In the genomic region with DNA sequence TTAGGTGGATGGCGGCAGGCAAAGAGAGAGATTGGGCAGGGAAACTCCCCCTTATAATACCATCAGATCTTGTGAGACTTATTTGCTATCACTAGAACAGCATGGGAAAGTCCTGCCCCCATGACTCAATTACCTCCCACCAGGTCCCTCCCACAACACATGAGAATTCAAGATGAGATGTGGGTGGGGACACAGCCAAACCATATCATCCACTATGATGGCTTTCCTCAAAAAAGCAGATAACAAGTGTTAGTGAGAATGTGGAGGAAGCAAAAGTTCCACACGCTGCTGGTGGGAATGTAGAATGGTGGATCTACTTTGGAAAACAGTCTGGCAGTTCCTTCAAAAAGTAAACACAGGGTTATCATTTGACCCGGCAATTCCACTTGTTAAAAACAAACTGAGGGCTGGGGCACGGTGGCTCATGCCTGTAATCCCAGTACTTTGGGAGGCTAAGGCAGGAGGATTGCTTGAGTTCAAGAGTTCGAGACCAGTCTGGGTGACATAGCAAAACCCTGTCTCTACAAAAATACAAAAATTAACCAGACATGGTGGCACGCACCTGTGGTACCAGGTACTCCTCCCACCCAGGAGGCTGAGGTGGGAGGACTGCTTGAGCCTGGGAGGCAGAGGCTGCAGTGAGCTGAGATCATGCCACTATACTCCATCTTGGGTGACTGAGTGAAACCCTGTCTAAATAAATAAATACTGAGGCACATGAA, we compare ENCODE assay signal across 18 cellular contexts.
A peak's percentile ranks its signal among the peaks of the same experiment; 100 is the strongest.
DNase-seq lines count a peak whose midpoint lies in the region; ATAC-seq and TF ChIP-seq lines count a peak whose summit lies in the region.
"Had no signal": no experiment of that assay in that cellular context is flagged by ENCODE, and none has a peak within 500 bp of the region (broad histone marks: within the 10 kb centered on the region; RNA-seq: fewer than 3 reads in every experiment).

No MANE protein-coding gene starts in this region.

- H3K9me3 ChIP-seq in lower lobe of right lung = no peaks in the 10 kb centered on the region
- H3K9me3 ChIP-seq: thyroid gland had no signal

- TF ChIP-seq CTCF in foreskin keratinocyte (conservative IDR thresholded peaks at IDR 0.05) = no peak
- TF ChIP-seq CTCF in nephron progenitor cell (IDR thresholded peaks at IDR 0.05) = no peak
- no peak for TF ChIP-seq CTCF in lower lobe of right lung (IDR thresholded peaks at IDR 0.05)

- H3K27ac Mint-ChIP-seq in nephron progenitor cell = no peak overlapping the region
- H3K27ac Mint-ChIP-seq: activated CD4-positive, alpha-beta T cell treated with anti-CD3 and anti-CD28 coated beads, Interleukin-2, amount 10 ng/mL, durations not matched to agents 7 days and 5 days; B cell; naive thymus-derived CD4-positive, alpha-beta T cell; stimulated activated memory B cell treated with anti-CD40 and anti-IgM and Interleukin-4, amounts not matched to agents 10 μg/mL and 1 μg/mL and 100 μg/mL, for 72 hours had no signal

- ATAC-seq in foreskin keratinocyte (no peak), lower lobe of right lung (no peak)
- ATAC-seq: naive thymus-derived CD4-positive, alpha-beta T cell; stimulated activated memory B cell treated with anti-CD40 and anti-IgM and Interleukin-4, amounts not matched to agents 10 μg/mL and 1 μg/mL and 100 μg/mL, for 72 hours had no signal

- no peak overlapping the region for H3K4me3 ChIP-seq in lower lobe of right lung
- H3K4me3 ChIP-seq: coronary artery, thyroid gland had no signal

- no peaks in the 10 kb centered on the region for H3K36me3 ChIP-seq in lower lobe of right lung
- H3K36me3 ChIP-seq: thyroid gland had no signal

- DNase-seq in activated CD4-positive, alpha-beta T cell treated with anti-CD3 and anti-CD28 coated beads for 48 hours = peak; percentile 45
- no peak for DNase-seq in activated CD4-positive, alpha-beta T cell treated with anti-CD3 and anti-CD28 coated beads for 1 hour
- peak in 2 of 3 donors; percentile 8 to 18 for DNase-seq in stimulated activated CD4-positive, alpha-beta T cell treated with anti-CD3 and anti-CD28 coated beads, Interleukin-12 subunit alpha, Interleukin-12 subunit beta, amount 100 ng/mL, for 48 hours (ENCODE audit: low read depth in 2 of 3, low spot score in 1 of 3)
- DNase-seq in stimulated activated CD4-positive, alpha-beta T cell treated with anti-CD3 and anti-CD28 coated beads, Interleukin-12 subunit alpha, Interleukin-12 subunit beta, amount 100 ng/mL, for 4 hours = no peak
- DNase-seq in foreskin keratinocyte (no peak), nephron progenitor cell (no peak), lower lobe of right lung (no peak)
- peak; percentile 40 for DNase-seq in stimulated activated CD8-positive, alpha-beta memory T cell treated with anti-CD3 and anti-CD28 coated beads, Interleukin-4, amount 100 ng/mL, for 48 hours
- DNase-seq: 8988T; activated CD4-positive, alpha-beta T cell treated with anti-CD3 and anti-CD28 coated beads, Interleukin-2, amount 10 ng/mL, durations not matched to agents 7 days and 5 days; naive thymus-derived CD4-positive, alpha-beta T cell; NCI-H1105 treated with DMSO at 0.1 percent for 48 hours; NCI-H2081; SHP77 treated with DMSO at 0.1 percent for 48 hours; thyroid gland had no signal

- H3K36me3 Mint-ChIP-seq in nephron progenitor cell (ENCODE audit: low read depth) = no peaks in the 10 kb centered on the region
- H3K36me3 Mint-ChIP-seq: naive thymus-derived CD4-positive, alpha-beta T cell; stimulated activated memory B cell treated with anti-CD40 and anti-IgM and Interleukin-4, amounts not matched to agents 10 μg/mL and 1 μg/mL and 100 μg/mL, for 72 hours had no signal

- H3K27me3 Mint-ChIP-seq in nephron progenitor cell (ENCODE audit: low read depth, poor library complexity) = peaks cover 5% of the 10 kb centered on the region
- H3K27me3 Mint-ChIP-seq: activated CD4-positive, alpha-beta T cell treated with anti-CD3 and anti-CD28 coated beads, Interleukin-2, amount 10 ng/mL, durations not matched to agents 7 days and 5 days; stimulated activated memory B cell treated with anti-CD40 and anti-IgM and Interleukin-4, amounts not matched to agents 10 μg/mL and 1 μg/mL and 100 μg/mL, for 72 hours had no signal

- H3K4me3 Mint-ChIP-seq in nephron progenitor cell = no peak overlapping the region
- H3K4me3 Mint-ChIP-seq: activated CD4-positive, alpha-beta T cell treated with anti-CD3 and anti-CD28 coated beads, Interleukin-2, amount 10 ng/mL, durations not matched to agents 7 days and 5 days; B cell; naive thymus-derived CD4-positive, alpha-beta T cell; stimulated activated memory B cell treated with anti-CD40 and anti-IgM and Interleukin-4, amounts not matched to agents 10 μg/mL and 1 μg/mL and 100 μg/mL, for 72 hours had no signal

- intact Hi-C loops in lower lobe of right lung (cut with DNase I) = no loop called here

- no peaks in the 10 kb centered on the region for H3K9me3 Mint-ChIP-seq in nephron progenitor cell
- H3K9me3 Mint-ChIP-seq: activated CD4-positive, alpha-beta T cell treated with anti-CD3 and anti-CD28 coated beads, Interleukin-2, amount 10 ng/mL, durations not matched to agents 7 days and 5 days; stimulated activated memory B cell treated with anti-CD40 and anti-IgM and Interleukin-4, amounts not matched to agents 10 μg/mL and 1 μg/mL and 100 μg/mL, for 72 hours had no signal

- H3K27me3 ChIP-seq in foreskin keratinocyte (no peaks in the 10 kb centered on the region), lower lobe of right lung (ENCODE audit: low read depth) (no peaks in the 10 kb centered on the region)
- H3K27me3 ChIP-seq: thyroid gland had no signal

- peak overlapping the region; percentile 49 for H3K27ac ChIP-seq in foreskin keratinocyte
- no peak overlapping the region for H3K27ac ChIP-seq in lower lobe of right lung
- H3K27ac ChIP-seq: coronary artery, thyroid gland had no signal

- H3K4me1 Mint-ChIP-seq in nephron progenitor cell = peaks cover 30% of the 10 kb centered on the region
- H3K4me1 Mint-ChIP-seq: activated CD4-positive, alpha-beta T cell treated with anti-CD3 and anti-CD28 coated beads, Interleukin-2, amount 10 ng/mL, durations not matched to agents 7 days and 5 days; B cell; naive thymus-derived CD4-positive, alpha-beta T cell had no signal

- H3K4me1 ChIP-seq in foreskin keratinocyte = peaks cover 10% of the 10 kb centered on the region
- no peaks in the 10 kb centered on the region for H3K4me1 ChIP-seq in lower lobe of right lung

Comparison
In these comparisons a context has a peak if more than half of its experiments do, and no peak if none do; other contexts are left out.
1. DNase-seq: peak in activated CD4-positive, alpha-beta T cell treated with anti-CD3 and anti-CD28 coated beads for 48 hours (single experiment), stimulated activated CD4-positive, alpha-beta T cell treated with anti-CD3 and anti-CD28 coated beads, Interleukin-12 subunit alpha, Interleukin-12 subunit beta, amount 100 ng/mL, for 48 hours (2 of 3) and stimulated activated CD8-positive, alpha-beta memory T cell treated with anti-CD3 and anti-CD28 coated beads, Interleukin-4, amount 100 ng/mL, for 48 hours (single experiment); none in activated CD4-positive, alpha-beta T cell treated with anti-CD3 and anti-CD28 coated beads for 1 hour (single experiment), stimulated activated CD4-positive, alpha-beta T cell treated with anti-CD3 and anti-CD28 coated beads, Interleukin-12 subunit alpha, Interleukin-12 subunit beta, amount 100 ng/mL, for 4 hours (single experiment), foreskin keratinocyte (0 of 2), nephron progenitor cell (single experiment) and lower lobe of right lung (single experiment).